2 cellular contexts compared by ENCODE assay signal in the genomic region with DNA sequence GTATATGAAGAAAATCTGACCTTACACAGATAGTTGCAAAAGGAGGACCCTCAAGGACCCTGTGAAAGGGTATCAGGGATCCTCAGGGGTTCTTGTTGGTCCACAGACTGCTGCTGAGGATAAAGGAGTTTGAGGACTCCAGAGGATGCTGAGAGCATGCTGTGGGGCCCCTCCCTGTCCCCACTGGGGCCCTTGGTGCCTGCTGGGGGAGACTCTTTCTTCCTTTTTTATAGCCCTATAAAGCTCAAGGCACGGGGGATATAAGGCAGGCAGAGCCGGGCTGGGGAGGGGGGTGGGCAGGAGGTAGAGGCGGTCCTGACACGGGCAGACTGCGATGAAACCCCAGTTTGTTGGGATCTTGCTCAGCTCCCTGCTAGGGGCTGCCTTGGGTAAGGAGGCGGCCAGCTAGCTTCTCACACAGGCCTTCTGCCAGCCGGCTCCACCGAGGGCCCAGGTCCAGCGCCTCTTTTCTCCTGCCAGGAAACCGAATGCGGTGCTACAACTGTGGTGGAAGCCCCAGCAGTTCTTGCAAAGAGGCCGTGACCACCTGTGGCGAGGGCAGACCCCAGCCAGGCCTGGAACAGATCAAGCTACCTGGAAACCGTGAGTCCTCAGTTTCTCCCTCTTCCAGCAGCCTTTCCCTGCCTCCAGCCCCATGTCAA.
TF ChIP-seq lines count a peak whose summit lies in the region.

A gene with protein sequence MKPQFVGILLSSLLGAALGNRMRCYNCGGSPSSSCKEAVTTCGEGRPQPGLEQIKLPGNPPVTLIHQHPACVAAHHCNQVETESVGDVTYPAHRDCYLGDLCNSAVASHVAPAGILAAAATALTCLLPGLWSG (plus strand): TSS at position 327 of the 662 bp plus-strand sequence. CDS start 8 bp downstream, at position 335.

TF ChIP-seq in HCT116, 20 proteins besides CTCF, POLR2A, EP300 and RAD21:
- TF ChIP-seq YY1 (IDR thresholded peaks at IDR 0.05; ENCODE audit: extremely low read depth, insufficient replicate concordance, low read depth, low read length): no peak
- TF ChIP-seq, protein P1, sequence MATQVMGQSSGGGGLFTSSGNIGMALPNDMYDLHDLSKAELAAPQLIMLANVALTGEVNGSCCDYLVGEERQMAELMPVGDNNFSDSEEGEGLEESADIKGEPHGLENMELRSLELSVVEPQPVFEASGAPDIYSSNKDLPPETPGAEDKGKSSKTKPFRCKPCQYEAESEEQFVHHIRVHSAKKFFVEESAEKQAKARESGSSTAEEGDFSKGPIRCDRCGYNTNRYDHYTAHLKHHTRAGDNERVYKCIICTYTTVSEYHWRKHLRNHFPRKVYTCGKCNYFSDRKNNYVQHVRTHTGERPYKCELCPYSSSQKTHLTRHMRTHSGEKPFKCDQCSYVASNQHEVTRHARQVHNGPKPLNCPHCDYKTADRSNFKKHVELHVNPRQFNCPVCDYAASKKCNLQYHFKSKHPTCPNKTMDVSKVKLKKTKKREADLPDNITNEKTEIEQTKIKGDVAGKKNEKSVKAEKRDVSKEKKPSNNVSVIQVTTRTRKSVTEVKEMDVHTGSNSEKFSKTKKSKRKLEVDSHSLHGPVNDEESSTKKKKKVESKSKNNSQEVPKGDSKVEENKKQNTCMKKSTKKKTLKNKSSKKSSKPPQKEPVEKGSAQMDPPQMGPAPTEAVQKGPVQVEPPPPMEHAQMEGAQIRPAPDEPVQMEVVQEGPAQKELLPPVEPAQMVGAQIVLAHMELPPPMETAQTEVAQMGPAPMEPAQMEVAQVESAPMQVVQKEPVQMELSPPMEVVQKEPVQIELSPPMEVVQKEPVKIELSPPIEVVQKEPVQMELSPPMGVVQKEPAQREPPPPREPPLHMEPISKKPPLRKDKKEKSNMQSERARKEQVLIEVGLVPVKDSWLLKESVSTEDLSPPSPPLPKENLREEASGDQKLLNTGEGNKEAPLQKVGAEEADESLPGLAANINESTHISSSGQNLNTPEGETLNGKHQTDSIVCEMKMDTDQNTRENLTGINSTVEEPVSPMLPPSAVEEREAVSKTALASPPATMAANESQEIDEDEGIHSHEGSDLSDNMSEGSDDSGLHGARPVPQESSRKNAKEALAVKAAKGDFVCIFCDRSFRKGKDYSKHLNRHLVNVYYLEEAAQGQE (IDR thresholded peaks at IDR 0.05; ENCODE audit: low read depth): no peak
- no peak for TF ChIP-seq SIN3A (IDR thresholded peaks at IDR 0.05; ENCODE audit: low read depth)
- no peak for TF ChIP-seq FOSL1 (IDR thresholded peaks at IDR 0.05; ENCODE audit: low read depth)
- TF ChIP-seq POLR2AphosphoS5 (IDR thresholded peaks at IDR 0.05; ENCODE audit: low read depth, low read length): no peak
- TF ChIP-seq, protein P2, sequence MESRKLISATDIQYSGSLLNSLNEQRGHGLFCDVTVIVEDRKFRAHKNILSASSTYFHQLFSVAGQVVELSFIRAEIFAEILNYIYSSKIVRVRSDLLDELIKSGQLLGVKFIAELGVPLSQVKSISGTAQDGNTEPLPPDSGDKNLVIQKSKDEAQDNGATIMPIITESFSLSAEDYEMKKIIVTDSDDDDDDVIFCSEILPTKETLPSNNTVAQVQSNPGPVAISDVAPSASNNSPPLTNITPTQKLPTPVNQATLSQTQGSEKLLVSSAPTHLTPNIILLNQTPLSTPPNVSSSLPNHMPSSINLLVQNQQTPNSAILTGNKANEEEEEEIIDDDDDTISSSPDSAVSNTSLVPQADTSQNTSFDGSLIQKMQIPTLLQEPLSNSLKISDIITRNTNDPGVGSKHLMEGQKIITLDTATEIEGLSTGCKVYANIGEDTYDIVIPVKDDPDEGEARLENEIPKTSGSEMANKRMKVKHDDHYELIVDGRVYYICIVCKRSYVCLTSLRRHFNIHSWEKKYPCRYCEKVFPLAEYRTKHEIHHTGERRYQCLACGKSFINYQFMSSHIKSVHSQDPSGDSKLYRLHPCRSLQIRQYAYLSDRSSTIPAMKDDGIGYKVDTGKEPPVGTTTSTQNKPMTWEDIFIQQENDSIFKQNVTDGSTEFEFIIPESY (IDR thresholded peaks at IDR 0.05; ENCODE audit: extremely low read depth, insufficient replicate concordance, low read length): no peak
- TF ChIP-seq, protein P3, sequence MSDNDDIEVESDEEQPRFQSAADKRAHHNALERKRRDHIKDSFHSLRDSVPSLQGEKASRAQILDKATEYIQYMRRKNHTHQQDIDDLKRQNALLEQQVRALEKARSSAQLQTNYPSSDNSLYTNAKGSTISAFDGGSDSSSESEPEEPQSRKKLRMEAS (IDR thresholded peaks at IDR 0.05): no peak
- TF ChIP-seq CBX3 (IDR thresholded peaks at IDR 0.05; ENCODE audit: low read depth): no peak
- no peak for TF ChIP-seq ZFX (IDR thresholded peaks at IDR 0.05)
- no peak for TF ChIP-seq EZH2phosphoT487 (IDR thresholded peaks at IDR 0.05; ENCODE audit: borderline replicate concordance)
- no peak for TF ChIP-seq SP1 (IDR thresholded peaks at IDR 0.05; ENCODE audit: low read depth)
- TF ChIP-seq ELF1 (IDR thresholded peaks at IDR 0.05; ENCODE audit: borderline replicate concordance, low read depth): no peak
- no peak for TF ChIP-seq TCF7L2 (IDR thresholded peaks at IDR 0.05; ENCODE audit: borderline replicate concordance, extremely low read depth, insufficient read depth, insufficient read length)
- TF ChIP-seq CEBPB (IDR thresholded peaks at IDR 0.05; ENCODE audit: low read depth): no peak
- TF ChIP-seq JUND (IDR thresholded peaks at IDR 0.05): no peak

TF ChIP-seq in K562, 482 proteins besides CTCF, POLR2A, EP300 and RAD21:
- TF ChIP-seq, protein P3 (CRISPR knock-in tag; IDR thresholded peaks at IDR 0.05): 0 out of 2 replicates have a peak, but pooled peaks have one; percentile 14
- TF ChIP-seq CREB1 (IDR thresholded peaks at IDR 0.05) (no peak), CREB1 (CRISPR knock-in tag; IDR thresholded peaks at IDR 0.05) (no peak), ZNF717 (CRISPR knock-in tag; IDR thresholded peaks at IDR 0.05) (no peak), ZNF263 (CRISPR knock-in tag; IDR thresholded peaks at IDR 0.05; ENCODE audit: borderline replicate concordance) (0 out of 2 replicates have a peak, but pooled peaks have one; percentile 24)
- TF ChIP-seq, protein P4, sequence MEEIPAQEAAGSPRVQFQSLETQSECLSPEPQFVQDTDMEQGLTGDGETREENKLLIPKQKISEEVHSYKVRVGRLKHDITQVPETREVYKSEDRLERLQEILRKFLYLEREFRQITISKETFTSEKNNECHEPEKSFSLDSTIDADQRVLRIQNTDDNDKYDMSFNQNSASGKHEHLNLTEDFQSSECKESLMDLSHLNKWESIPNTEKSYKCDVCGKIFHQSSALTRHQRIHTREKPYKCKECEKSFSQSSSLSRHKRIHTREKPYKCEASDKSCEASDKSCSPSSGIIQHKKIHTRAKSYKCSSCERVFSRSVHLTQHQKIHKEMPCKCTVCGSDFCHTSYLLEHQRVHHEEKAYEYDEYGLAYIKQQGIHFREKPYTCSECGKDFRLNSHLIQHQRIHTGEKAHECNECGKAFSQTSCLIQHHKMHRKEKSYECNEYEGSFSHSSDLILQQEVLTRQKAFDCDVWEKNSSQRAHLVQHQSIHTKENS (CRISPR knock-in tag; IDR thresholded peaks at IDR 0.05): no peak
